In the genomic region with DNA sequence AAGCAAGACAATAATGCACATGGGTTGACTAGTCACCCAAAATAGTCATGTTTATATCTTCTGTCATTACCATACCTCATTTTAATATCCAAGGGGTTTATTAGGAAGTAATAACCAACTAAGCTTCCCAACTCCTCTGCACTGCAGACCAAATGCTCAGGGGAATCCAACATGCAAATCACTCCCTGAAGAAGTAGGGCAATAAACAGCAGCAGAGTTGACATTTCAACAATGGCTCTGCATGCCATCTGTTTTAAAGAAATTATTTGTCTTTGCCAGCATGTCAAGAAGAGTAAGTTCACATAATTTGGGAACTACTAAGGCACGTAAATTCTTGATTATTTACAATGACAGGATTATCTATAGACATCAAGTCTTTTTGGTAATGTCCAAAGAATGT, we compare ENCODE assay signal across 25 cellular contexts.
"Had no signal": no experiment of that assay in that cellular context is flagged by ENCODE, and none has a peak within 500 bp of the region (broad histone marks: within the 10 kb centered on the region; RNA-seq: fewer than 3 reads in every experiment).

No MANE protein-coding gene starts in this region.

- H3K36me3 Mint-ChIP-seq: natural killer cell; stimulated activated memory B cell treated with anti-CD40 and anti-IgM and Interleukin-4, amounts not matched to agents 10 μg/mL and 1 μg/mL and 100 μg/mL, for 72 hours had no signal

- H3K4me3 Mint-ChIP-seq: effector memory CD8-positive, alpha-beta T cell; natural killer cell; stimulated activated memory B cell treated with anti-CD40 and anti-IgM and Interleukin-4, amounts not matched to agents 10 μg/mL and 1 μg/mL and 100 μg/mL, for 72 hours; stimulated activated naive CD8-positive, alpha-beta T cell treated with anti-CD3 and anti-CD28 coated beads, Interleukin-15, Interleukin-2, amounts not matched to agents 100 ng/mL and 50 ng/mL, for 24 hours had no signal

- H3K4me1 Mint-ChIP-seq: natural killer cell; stimulated activated memory B cell treated with anti-CD40 and anti-IgM and Interleukin-4, amounts not matched to agents 10 μg/mL and 1 μg/mL and 100 μg/mL, for 72 hours had no signal

- H3K4me3 ChIP-seq: gastrocnemius medialis, lower lobe of right lung, ovary, psoas muscle, sigmoid colon, thoracic aorta, tibial nerve, upper lobe of left lung, uterus had no signal

- H3K4me1 ChIP-seq: gastrocnemius medialis, lower lobe of right lung, psoas muscle, sigmoid colon, tibial nerve, upper lobe of left lung, uterus had no signal

- FAIRE-seq: endometrium, keratinocyte had no signal

- DNase-seq: cortex of kidney; effector memory CD8-positive, alpha-beta T cell; erythroblast; foreskin fibroblast; gastrocnemius medialis; head of caudate nucleus; left ventricle myocardium superior; lower lobe of right lung; natural killer cell; occipital lobe; ovary; posterior cingulate gyrus; psoas muscle; right cardiac atrium; sigmoid colon; stimulated activated CD4-positive, alpha-beta T cell treated with anti-CD3 and anti-CD28 coated beads, Interleukin-2, amount 100 ng/mL, for 24 hours; stimulated activated CD4-positive, alpha-beta T cell treated with anti-CD3 and anti-CD28 coated beads, Interleukin-4, amount 100 ng/mL, for 4 hours; upper lobe of left lung; uterus had no signal

- H3K27ac ChIP-seq: gastrocnemius medialis, lower lobe of right lung, ovary, psoas muscle, sigmoid colon, thoracic aorta, tibial nerve, upper lobe of left lung, uterus had no signal

- H3K27me3 Mint-ChIP-seq: effector memory CD8-positive, alpha-beta T cell; stimulated activated memory B cell treated with anti-CD40 and anti-IgM and Interleukin-4, amounts not matched to agents 10 μg/mL and 1 μg/mL and 100 μg/mL, for 72 hours; stimulated activated naive CD8-positive, alpha-beta T cell treated with anti-CD3 and anti-CD28 coated beads, Interleukin-15, Interleukin-2, amounts not matched to agents 100 ng/mL and 50 ng/mL, for 24 hours had no signal

- H3K27ac Mint-ChIP-seq: effector memory CD8-positive, alpha-beta T cell; natural killer cell; stimulated activated memory B cell treated with anti-CD40 and anti-IgM and Interleukin-4, amounts not matched to agents 10 μg/mL and 1 μg/mL and 100 μg/mL, for 72 hours; stimulated activated naive CD8-positive, alpha-beta T cell treated with anti-CD3 and anti-CD28 coated beads, Interleukin-15, Interleukin-2, amounts not matched to agents 100 ng/mL and 50 ng/mL, for 24 hours had no signal

- H3K36me3 ChIP-seq: gastrocnemius medialis, lower lobe of right lung, ovary, sigmoid colon, thoracic aorta, tibial nerve, upper lobe of left lung, uterus had no signal

- H3K27me3 ChIP-seq: gastrocnemius medialis, ovary, sigmoid colon, tibial nerve, upper lobe of left lung, uterus had no signal

- H3K9me3 ChIP-seq: lower lobe of right lung, ovary, sigmoid colon, thoracic aorta, tibial nerve, upper lobe of left lung, uterus had no signal

- H3K9me3 Mint-ChIP-seq: stimulated activated memory B cell treated with anti-CD40 and anti-IgM and Interleukin-4, amounts not matched to agents 10 μg/mL and 1 μg/mL and 100 μg/mL, for 72 hours had no signal
